ENCODE assay signal across 8 cellular contexts in the genomic region with DNA sequence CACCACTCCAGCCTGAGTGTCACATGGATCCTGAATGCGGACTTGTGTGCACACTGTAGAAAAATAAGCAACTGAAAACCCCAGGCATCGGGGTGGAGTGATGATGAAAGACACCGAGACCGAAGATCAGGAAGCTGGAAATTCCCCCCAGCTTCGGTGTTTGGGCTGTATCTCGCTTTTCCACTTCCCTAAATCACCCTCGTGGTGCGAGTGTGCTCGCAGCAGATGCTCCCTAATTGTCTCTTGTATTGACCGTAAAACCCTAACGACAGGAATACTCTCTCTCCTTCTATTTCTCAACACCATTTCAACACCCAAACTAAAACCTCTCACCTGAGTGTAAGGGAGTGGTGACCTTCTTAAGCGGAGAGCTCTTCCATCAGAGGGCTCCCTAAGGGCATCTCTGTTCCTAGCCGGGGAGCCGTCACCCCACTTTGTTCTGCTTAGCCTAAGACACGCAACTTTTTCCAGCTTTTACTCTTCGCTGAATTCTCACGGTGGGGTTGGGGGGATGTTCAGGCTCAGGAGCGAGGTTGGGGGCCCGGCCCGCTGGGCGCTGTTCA.
DNase-seq lines count a peak whose midpoint lies in the region; ATAC-seq and TF ChIP-seq lines count a peak whose summit lies in the region.

No MANE protein-coding gene starts in this region.

- peak overlapping the region; percentile 51 for H3K4me3 ChIP-seq in astrocyte of the spinal cord (ENCODE audit: low read depth, low read length)

- TF ChIP-seq CTCF in astrocyte of the spinal cord (IDR thresholded peaks at IDR 0.05; ENCODE audit: low read depth, low read length), result no peak

- DNase-seq in C1 segment of cervical spinal cord (lab: John Stamatoyannopoulos, UW) (peak in 9 of 14 donors; percentile 5 to 47 (median 23)), NOMO-1 treated with DMSO at 0.1 percent for 48 hours (lab: John Stamatoyannopoulos, UW; ENCODE audit: unreplicated experiment) (peak; percentile 70), astrocyte of the spinal cord (ENCODE audit: low read depth, low spot score) (no peak), kidney tubule cell (ENCODE audit: low spot score) (peak; percentile 16)
- DNase-seq in stimulated activated CD4-positive, alpha-beta T cell treated with anti-CD3 and anti-CD28 coated beads, Interleukin-4, amount 100 ng/mL, for 1 hour, result peak; percentile 6
- DNase-seq in central memory CD4-positive, alpha-beta T cell, result no peak

- ATAC-seq in GM21576 (IDR thresholded peaks at IDR 0.05; ENCODE audit: unreplicated experiment) (peak; percentile 13), GM19035 (IDR thresholded peaks at IDR 0.05; ENCODE audit: unreplicated experiment) (no peak)

- in situ Hi-C loops in astrocyte of the spinal cord (cut with HindIII; ENCODE audit: low sequenced_read_pairs), result no loop called here

Comparison
In these comparisons a context has a peak if more than half of its experiments do, and no peak if none do; other contexts are left out.
1. DNase-seq: peak in C1 segment of cervical spinal cord (9 of 14), NOMO-1 treated with DMSO at 0.1 percent for 48 hours (single experiment), kidney tubule cell (single experiment) and stimulated activated CD4-positive, alpha-beta T cell treated with anti-CD3 and anti-CD28 coated beads, Interleukin-4, amount 100 ng/mL, for 1 hour (single experiment); none in astrocyte of the spinal cord (single experiment) and central memory CD4-positive, alpha-beta T cell (single experiment).